ENCODE assay signal across 1 cellular context in the genomic region with DNA sequence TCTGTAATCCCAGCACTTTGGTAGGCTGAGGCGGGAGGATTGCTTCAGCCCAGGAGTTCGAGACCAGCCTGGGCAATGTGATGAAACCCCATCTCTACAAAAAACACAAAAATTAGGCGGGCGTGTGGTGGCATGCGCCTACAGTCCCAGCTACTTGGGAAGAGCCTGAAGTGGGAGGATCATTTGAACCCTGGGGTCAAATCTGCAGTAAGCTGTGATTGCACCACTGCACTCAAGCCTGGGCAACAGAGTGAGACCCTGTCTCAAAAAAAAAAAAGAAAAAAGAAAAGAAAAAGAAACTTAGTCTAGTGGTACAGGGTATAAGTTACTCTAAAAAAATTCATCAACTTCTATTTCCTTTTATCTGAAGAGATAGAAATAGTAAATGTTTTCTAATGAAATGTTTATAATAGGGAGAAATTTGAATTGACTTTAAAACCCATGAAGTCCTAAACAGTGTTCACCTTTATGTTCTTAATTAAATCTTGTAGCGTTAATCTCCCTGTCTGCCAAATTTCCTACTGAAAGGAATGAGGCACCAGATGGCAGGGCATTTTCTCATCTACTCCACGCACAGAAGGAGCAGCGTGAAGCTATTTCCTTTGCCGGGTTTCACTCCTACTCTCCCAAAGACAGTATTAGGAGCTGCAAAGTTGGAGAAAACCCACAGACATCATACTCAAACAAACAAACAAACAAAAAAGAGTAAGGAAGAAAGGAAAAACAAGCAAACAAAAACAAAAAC.
TF ChIP-seq lines count a peak whose summit lies in the region.

No MANE protein-coding gene starts in this region.

TF ChIP-seq in GM23338, 12 proteins besides CTCF, POLR2A, EP300 and RAD21 (continued from another document):
- TF ChIP-seq, protein P1, sequence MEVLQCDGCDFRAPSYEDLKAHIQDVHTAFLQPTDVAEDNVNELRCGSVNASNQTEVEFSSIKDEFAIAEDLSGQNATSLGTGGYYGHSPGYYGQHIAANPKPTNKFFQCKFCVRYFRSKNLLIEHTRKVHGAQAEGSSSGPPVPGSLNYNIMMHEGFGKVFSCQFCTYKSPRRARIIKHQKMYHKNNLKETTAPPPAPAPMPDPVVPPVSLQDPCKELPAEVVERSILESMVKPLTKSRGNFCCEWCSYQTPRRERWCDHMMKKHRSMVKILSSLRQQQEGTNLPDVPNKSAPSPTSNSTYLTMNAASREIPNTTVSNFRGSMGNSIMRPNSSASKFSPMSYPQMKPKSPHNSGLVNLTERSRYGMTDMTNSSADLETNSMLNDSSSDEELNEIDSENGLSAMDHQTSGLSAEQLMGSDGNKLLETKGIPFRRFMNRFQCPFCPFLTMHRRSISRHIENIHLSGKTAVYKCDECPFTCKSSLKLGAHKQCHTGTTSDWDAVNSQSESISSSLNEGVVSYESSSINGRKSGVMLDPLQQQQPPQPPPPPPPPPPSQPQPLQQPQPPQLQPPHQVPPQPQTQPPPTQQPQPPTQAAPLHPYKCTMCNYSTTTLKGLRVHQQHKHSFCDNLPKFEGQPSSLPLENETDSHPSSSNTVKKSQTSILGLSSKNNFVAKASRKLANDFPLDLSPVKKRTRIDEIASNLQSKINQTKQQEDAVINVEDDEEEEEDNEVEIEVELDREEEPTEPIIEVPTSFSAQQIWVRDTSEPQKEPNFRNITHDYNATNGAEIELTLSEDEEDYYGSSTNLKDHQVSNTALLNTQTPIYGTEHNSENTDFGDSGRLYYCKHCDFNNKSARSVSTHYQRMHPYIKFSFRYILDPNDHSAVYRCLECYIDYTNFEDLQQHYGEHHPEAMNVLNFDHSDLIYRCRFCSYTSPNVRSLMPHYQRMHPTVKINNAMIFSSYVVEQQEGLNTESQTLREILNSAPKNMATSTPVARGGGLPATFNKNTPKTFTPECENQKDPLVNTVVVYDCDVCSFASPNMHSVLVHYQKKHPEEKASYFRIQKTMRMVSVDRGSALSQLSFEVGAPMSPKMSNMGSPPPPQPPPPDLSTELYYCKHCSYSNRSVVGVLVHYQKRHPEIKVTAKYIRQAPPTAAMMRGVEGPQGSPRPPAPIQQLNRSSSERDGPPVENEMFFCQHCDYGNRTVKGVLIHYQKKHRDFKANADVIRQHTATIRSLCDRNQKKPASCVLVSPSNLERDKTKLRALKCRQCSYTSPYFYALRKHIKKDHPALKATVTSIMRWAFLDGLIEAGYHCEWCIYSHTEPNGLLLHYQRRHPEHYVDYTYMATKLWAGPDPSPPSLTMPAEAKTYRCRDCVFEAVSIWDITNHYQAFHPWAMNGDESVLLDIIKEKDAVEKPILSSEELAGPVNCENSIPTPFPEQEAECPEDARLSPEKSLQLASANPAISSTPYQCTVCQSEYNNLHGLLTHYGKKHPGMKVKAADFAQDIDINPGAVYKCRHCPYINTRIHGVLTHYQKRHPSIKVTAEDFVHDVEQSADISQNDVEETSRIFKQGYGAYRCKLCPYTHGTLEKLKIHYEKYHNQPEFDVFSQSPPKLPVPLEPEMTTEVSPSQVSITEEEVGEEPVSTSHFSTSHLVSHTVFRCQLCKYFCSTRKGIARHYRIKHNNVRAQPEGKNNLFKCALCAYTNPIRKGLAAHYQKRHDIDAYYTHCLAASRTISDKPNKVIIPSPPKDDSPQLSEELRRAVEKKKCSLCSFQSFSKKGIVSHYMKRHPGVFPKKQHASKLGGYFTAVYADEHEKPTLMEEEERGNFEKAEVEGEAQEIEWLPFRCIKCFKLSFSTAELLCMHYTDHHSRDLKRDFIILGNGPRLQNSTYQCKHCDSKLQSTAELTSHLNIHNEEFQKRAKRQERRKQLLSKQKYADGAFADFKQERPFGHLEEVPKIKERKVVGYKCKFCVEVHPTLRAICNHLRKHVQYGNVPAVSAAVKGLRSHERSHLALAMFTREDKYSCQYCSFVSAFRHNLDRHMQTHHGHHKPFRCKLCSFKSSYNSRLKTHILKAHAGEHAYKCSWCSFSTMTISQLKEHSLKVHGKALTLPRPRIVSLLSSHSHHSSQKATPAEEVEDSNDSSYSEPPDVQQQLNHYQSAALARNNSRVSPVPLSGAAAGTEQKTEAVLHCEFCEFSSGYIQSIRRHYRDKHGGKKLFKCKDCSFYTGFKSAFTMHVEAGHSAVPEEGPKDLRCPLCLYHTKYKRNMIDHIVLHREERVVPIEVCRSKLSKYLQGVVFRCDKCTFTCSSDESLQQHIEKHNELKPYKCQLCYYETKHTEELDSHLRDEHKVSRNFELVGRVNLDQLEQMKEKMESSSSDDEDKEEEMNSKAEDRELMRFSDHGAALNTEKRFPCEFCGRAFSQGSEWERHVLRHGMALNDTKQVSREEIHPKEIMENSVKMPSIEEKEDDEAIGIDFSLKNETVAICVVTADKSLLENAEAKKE (CRISPR knock-in tag; IDR thresholded peaks at IDR 0.05) = no peak
- TF ChIP-seq ETS1 (IDR thresholded peaks at IDR 0.05) (no peak), ZNF331 (CRISPR knock-in tag; IDR thresholded peaks at IDR 0.05; ENCODE audit: low read depth) (no peak), ZNF114 (CRISPR knock-in tag; IDR thresholded peaks at IDR 0.05) (no peak), POLR2AphosphoS5 (IDR thresholded peaks at IDR 0.05; ENCODE audit: low read depth) (no peak), EZH2phosphoT487 (IDR thresholded peaks at IDR 0.05; ENCODE audit: unreplicated experiment) (no peak), REST (IDR thresholded peaks at IDR 0.05; ENCODE audit: unreplicated experiment) (no peak)
